ENCODE assay signal across 9 cellular contexts in genomic region chr11:77046060-77046501, GRCh38. TPM values are rescaled to one million over a fixed set of nuclear protein-coding genes. Genes with fewer than 3 reads are reported as not detected.
A peak's percentile ranks its signal among the peaks of the same experiment; 100 is the strongest.
DNase-seq lines count a peak whose midpoint lies in the region; ATAC-seq and TF ChIP-seq lines count a peak whose summit lies in the region.
"Had no signal": no experiment of that assay in that cellular context is flagged by ENCODE, and none has a peak within 500 bp of the region (broad histone marks: within the 10 kb centered on the region; RNA-seq: fewer than 3 reads in every experiment).

No MANE protein-coding gene starts in this region.

- H3K27ac Mint-ChIP-seq in CD4-positive, alpha-beta memory T cell: peak overlapping the region in 5 of 7 donors; percentile 12 to 89 (median 60)
- H3K27ac Mint-ChIP-seq in activated naive CD4-positive, alpha-beta T cell treated with anti-CD3 and anti-CD28 coated beads, Interleukin-2, amount 50 U/mL, for 72 hours: peak overlapping the region in 1 of 2 donors; percentile 5

- H3F3A ChIP-seq in smooth muscle cell (ENCODE audit: low read depth): no peaks in the 10 kb centered on the region

- peak overlapping the region in 5 of 8 donors; percentile 0 to 60 (median 44) for H3K4me3 Mint-ChIP-seq in CD4-positive, alpha-beta memory T cell

- peak; percentile 55 to 59 (median 56) for DNase-seq in CD4-positive, alpha-beta memory T cell
- DNase-seq in HCEC 1CT (peak; percentile 17), RPMI8226 (peak; percentile 89), right atrium auricular region (ENCODE audit: low spot score) (no peak), smooth muscle cell (lab: John Stamatoyannopoulos, UW; ENCODE audit: unreplicated experiment) (no peak)
- DNase-seq in activated naive CD4-positive, alpha-beta T cell treated with anti-CD3 and anti-CD28 coated beads, Interleukin-2, amount 50 U/mL, for 72 hours (ENCODE audit: low spot score in 2 of 2): peak in 1 of 2 donors; percentile 76

- peaks cover 5 to 11% (median 6%) of the 10 kb centered on the region in 4 donors for H3K4me1 Mint-ChIP-seq in CD4-positive, alpha-beta memory T cell

- peaks cover 0 to 1% (median 0%) of the 10 kb centered on the region in 8 donors for H3K9me3 Mint-ChIP-seq in CD4-positive, alpha-beta memory T cell
- no peaks in the 10 kb centered on the region for H3K9me3 Mint-ChIP-seq in activated naive CD4-positive, alpha-beta T cell treated with anti-CD3 and anti-CD28 coated beads, Interleukin-2, amount 50 U/mL, for 72 hours

- no peaks in the 10 kb centered on the region for H3K79me2 ChIP-seq in smooth muscle cell (ENCODE audit: low read depth)

- no peaks in the 10 kb centered on the region for H3K27me3 ChIP-seq in CD4-positive, alpha-beta memory T cell (ENCODE audit: insufficient read depth, low read length)
- H3K27me3 ChIP-seq in right atrium auricular region: peaks cover under 1 to 3% of the 10 kb centered on the region in 2 donors
- peaks cover 13% of the 10 kb centered on the region for H3K27me3 ChIP-seq in smooth muscle cell (ENCODE audit: low read depth)

- WGBS in smooth muscle cell (ENCODE audit: low lambda C conversion rate): 7% methylated on average over 32 of the region's 39 CpGs

- H3K27ac ChIP-seq in CD4-positive, alpha-beta memory T cell (ENCODE audit: low read depth, low read length): no peak overlapping the region
- no peak overlapping the region for H3K27ac ChIP-seq in right atrium auricular region
- H3K27ac ChIP-seq in smooth muscle cell (ENCODE audit: low read depth): no peak overlapping the region

- POLR2A ChIA-PET in CD4-positive, alpha-beta memory T cell (lab: Charles Lee; ENCODE audit: partially characterized antibody): no interaction called here

- TF ChIP-seq CTCF in right atrium auricular region (IDR thresholded peaks at IDR 0.05): peak; percentile 43 to 60
- peak; percentile 84 for TF ChIP-seq CTCF in smooth muscle cell (IDR thresholded peaks at IDR 0.05; ENCODE audit: borderline replicate concordance, insufficient read depth, poor library complexity, severe bottlenecking)

- H3K4me3 ChIP-seq in CD4-positive, alpha-beta memory T cell (ENCODE audit: low read length in 2 of 2): no peak overlapping the region
- H3K4me3 ChIP-seq in right atrium auricular region (no peak overlapping the region), smooth muscle cell (peak overlapping the region; percentile 25)

- H3K36me3 Mint-ChIP-seq in CD4-positive, alpha-beta memory T cell: no peaks in the 10 kb centered on the region
- H3K36me3 Mint-ChIP-seq in activated naive CD4-positive, alpha-beta T cell treated with anti-CD3 and anti-CD28 coated beads, Interleukin-2, amount 50 U/mL, for 72 hours: no peaks in the 10 kb centered on the region

- CTCF ChIA-PET in CD4-positive, alpha-beta memory T cell (lab: Charles Lee; ENCODE audit: partially characterized antibody): interaction anchor here (0.6 to 2.2 kb wide), 8 partner anchors 9 to 503 kb away, joined by 3 to 32 read pairs (median 4); no protein-coding TSS in a partner anchor

- H2AFZ ChIP-seq in smooth muscle cell (ENCODE audit: low read depth): no peak overlapping the region

- H3K9me3 ChIP-seq in CD4-positive, alpha-beta memory T cell (ENCODE audit: control insufficient read depth in 1 of 2, low read length in 2 of 2): no peaks in the 10 kb centered on the region
- no peaks in the 10 kb centered on the region for H3K9me3 ChIP-seq in right atrium auricular region
- H3K9me3 ChIP-seq in smooth muscle cell (replicated peaks; ENCODE audit: low read depth): no peaks in the 10 kb centered on the region

- H4K20me1 ChIP-seq in smooth muscle cell (ENCODE audit: low read depth): no peaks in the 10 kb centered on the region

- no peaks in the 10 kb centered on the region for H3K36me3 ChIP-seq in CD4-positive, alpha-beta memory T cell (ENCODE audit: insufficient read depth, low read length)
- H3K36me3 ChIP-seq in right atrium auricular region (no peaks in the 10 kb centered on the region), smooth muscle cell (ENCODE audit: low read depth) (no peaks in the 10 kb centered on the region)

- peaks cover 5 to 7% of the 10 kb centered on the region in 2 donors for H3K27me3 Mint-ChIP-seq in CD4-positive, alpha-beta memory T cell

- H3K4me1 ChIP-seq in CD4-positive, alpha-beta memory T cell (ENCODE audit: insufficient read depth, low read length): peaks cover 16% of the 10 kb centered on the region
- peaks cover 0 to 10% of the 10 kb centered on the region in 2 donors for H3K4me1 ChIP-seq in right atrium auricular region
- H3K4me1 ChIP-seq in smooth muscle cell (ENCODE audit: low read depth): no peaks in the 10 kb centered on the region

- peak overlapping the region; percentile 72 for H3K4me2 ChIP-seq in smooth muscle cell

- ATAC-seq in activated naive CD4-positive, alpha-beta T cell treated with anti-CD3 and anti-CD28 coated beads, Interleukin-2, amount 50 U/mL, for 72 hours: peak; percentile 58 to 63
- ATAC-seq in GM19467 (IDR thresholded peaks at IDR 0.05; ENCODE audit: unreplicated experiment): no peak
- ATAC-seq in HG02970 (IDR thresholded peaks at IDR 0.05; ENCODE audit: low FRiP score, unreplicated experiment): no peak

- intact Hi-C loops in CD4-positive, alpha-beta memory T cell (cut with micrococcal nuclease): loop anchor here (2.0 kb wide), 3 partner anchors 311 to 775 kb away; partner anchors contain the start of genes AAMDC and RSF1

- H3K9ac ChIP-seq in smooth muscle cell (ENCODE audit: low read depth): no peak overlapping the region

RNA-seq across cellular contexts. Expression of gene B3GNT6, which starts 11.9 kb away (rescaled TPM):
- total RNA-seq in CD4-positive, alpha-beta memory T cell: not detected
- not detected for polyA plus RNA-seq in CD4-positive, alpha-beta memory T cell
- total RNA-seq in activated naive CD4-positive, alpha-beta T cell treated with anti-CD3 and anti-CD28 coated beads, Interleukin-2, amount 50 U/mL, for 72 hours: not detected
- total RNA-seq in right atrium auricular region (not detected), smooth muscle cell (0.13 TPM in 1 of 2 replicates, not detected in the other)
- polyA plus RNA-seq in smooth muscle cell: 0.11 TPM in 1 of 2 replicates, not detected in the other
- total RNA-seq: HT1080 had no signal

RNA-seq across cellular contexts. Expression of gene CAPN5, which starts 20.7 kb away (rescaled TPM):
- total RNA-seq in CD4-positive, alpha-beta memory T cell: 1 to 10 TPM; 1.6 to 1.9 TPM
- polyA plus RNA-seq in CD4-positive, alpha-beta memory T cell: 1 to 10 TPM; 1.4 to 2.6 TPM
- 1 to 10 TPM in 1 of 2 donors, under 1 TPM in 1; 0.89 to 2.5 TPM for total RNA-seq in activated naive CD4-positive, alpha-beta T cell treated with anti-CD3 and anti-CD28 coated beads, Interleukin-2, amount 50 U/mL, for 72 hours
- 1 to 10 TPM; 2.6 to 4.0 TPM for total RNA-seq in right atrium auricular region
- 9.4 and 15.5 TPM in 2 replicates for total RNA-seq in smooth muscle cell
- 23.1 and 23.2 TPM in 2 replicates for polyA plus RNA-seq in smooth muscle cell

RNA-seq across cellular contexts. Expression of gene OMP, which starts 56.6 kb away (rescaled TPM):
- under 1 TPM in 1 of 2 experiments, not detected in 1; 0.79 TPM for total RNA-seq in CD4-positive, alpha-beta memory T cell
- polyA plus RNA-seq in CD4-positive, alpha-beta memory T cell: not detected
- total RNA-seq in activated naive CD4-positive, alpha-beta T cell treated with anti-CD3 and anti-CD28 coated beads, Interleukin-2, amount 50 U/mL, for 72 hours: not detected
- not detected for total RNA-seq in right atrium auricular region
- 2.1 TPM in 1 of 2 replicates, not detected in the other for total RNA-seq in smooth muscle cell
- not detected in 2 replicates for polyA plus RNA-seq in smooth muscle cell

Comparison
In these comparisons a context has a peak if more than half of its experiments do, and no peak if none do; other contexts are left out.
1. DNase-seq: peak in CD4-positive, alpha-beta memory T cell (5 of 5), HCEC 1CT (single experiment) and RPMI8226 (single experiment); none in right atrium auricular region (single experiment) and smooth muscle cell (single experiment).
2. ATAC-seq: peak in activated naive CD4-positive, alpha-beta T cell treated with anti-CD3 and anti-CD28 coated beads, Interleukin-2, amount 50 U/mL, for 72 hours (2 of 2); none in GM19467 (single experiment) and HG02970 (single experiment).